Comparison of ENCODE assay signal across 8 cellular contexts in genomic region chr6:6057442-6058053, GRCh38. TPM values are rescaled to one million over a fixed set of nuclear protein-coding genes. Genes with fewer than 3 reads are reported as not detected.
DNase-seq lines count a peak whose midpoint lies in the region; ATAC-seq, FAIRE-seq and TF ChIP-seq lines count a peak whose summit lies in the region.

No MANE protein-coding gene starts in this region.

- peak; percentile 1 for DNase-seq in AG09309 (ENCODE audit: low read depth)
- DNase-seq in GM12892 (ENCODE audit: insufficient read length): no peak
- DNase-seq in NCI-H1105 treated with DMSO at 0.1 percent for 48 hours (lab: John Stamatoyannopoulos, UW): peak; percentile 72
- DNase-seq in SW 1271 (lab: John Stamatoyannopoulos, UW): peak; percentile 32 to 68
- DNase-seq in glomerular endothelial cell (ENCODE audit: extremely low read depth, low read depth, low spot score): peak; percentile 39
- DNase-seq in sciatic nerve (ENCODE audit: low spot score): no peak
- DNase-seq in GM19238 (ENCODE audit: insufficient read length, low spot score): no peak

- no peak for TF ChIP-seq POLR2A in GM12892 (IDR thresholded peaks at IDR 0.05; ENCODE audit: low read depth, low read length)

- ATAC-seq in sciatic nerve (peak; percentile 60), GM19452 (IDR thresholded peaks at IDR 0.05; ENCODE audit: unreplicated experiment) (no peak)

- intact Hi-C loops in sciatic nerve (cut with DNase I): no loop called here

- peak; percentile 50 for TF ChIP-seq CTCF in AG09309 (IDR thresholded peaks at IDR 0.05; ENCODE audit: control insufficient read depth, insufficient read depth, low read depth, low read length, missing control alignments)

- FAIRE-seq in GM12892 (lab: Jason Lieb, UNC): peak; percentile 91

- no peak overlapping the region for H3K4me3 ChIP-seq in AG09309 (ENCODE audit: control insufficient read depth, low read depth, low read length)

RNA-seq across cellular contexts. Expression of gene NRN1, which starts 50.8 kb away (rescaled TPM):
- 5.2 TPM for polyA plus RNA-seq in GM12892 (2012; ENCODE audit: missing spikeins)
- total RNA-seq in glomerular endothelial cell (28.3 and 34.5 TPM in 2 replicates), sciatic nerve (90.1 TPM)

Comparison
In these comparisons a context has a peak if more than half of its experiments do, and no peak if none do; other contexts are left out.
1. DNase-seq: peak in AG09309 (single experiment), NCI-H1105 treated with DMSO at 0.1 percent for 48 hours (single experiment), SW 1271 (2 of 2) and glomerular endothelial cell (single experiment); none in GM12892 (single experiment), sciatic nerve (single experiment) and GM19238 (single experiment).